8 cellular contexts compared by ENCODE assay signal in genomic region chr13:40109324-40109958, GRCh38.
A peak's percentile ranks its signal among the peaks of the same experiment; 100 is the strongest.
DNase-seq lines count a peak whose midpoint lies in the region; ATAC-seq, FAIRE-seq and TF ChIP-seq lines count a peak whose summit lies in the region.

No MANE protein-coding gene starts in this region.

- H4K12ac ChIP-seq in trophoblast cell (ENCODE audit: low read depth, low read length), result no peak overlapping the region

- no peaks in the 10 kb centered on the region for H3K4me1 ChIP-seq in trophoblast cell (ENCODE audit: control insufficient read depth in 1 of 2, insufficient read depth in 2 of 2, low read length in 2 of 2)
- H3K4me1 ChIP-seq in CD8-positive, alpha-beta T cell (ENCODE audit: insufficient read depth, low read length), result no peaks in the 10 kb centered on the region

- H3K36me3 Mint-ChIP-seq in CD8-positive, alpha-beta T cell, result no peaks in the 10 kb centered on the region

- no peak overlapping the region for H3K23ac ChIP-seq in trophoblast cell (ENCODE audit: low read length)

- H3K18ac ChIP-seq in trophoblast cell (ENCODE audit: low read length), result no peak overlapping the region

- peaks cover 2% of the 10 kb centered on the region for H3K79me1 ChIP-seq in trophoblast cell (ENCODE audit: low read length)

- FAIRE-seq in frontal cortex (lab: Jason Lieb, UNC), result no peak

- DNase-seq in ELR (ENCODE audit: low read depth), result peak; percentile 87
- DNase-seq in NB4 (ENCODE audit: low read depth), result peak; percentile 43
- DNase-seq in coronary artery (ENCODE audit: low spot score), result no peak
- peak; percentile 63 to 78 for DNase-seq in trophoblast cell
- no peak for DNase-seq in frontal cortex (ENCODE audit: low spot score in 2 of 2)
- DNase-seq in NCI-H2171 treated with DMSO at 0.1 percent for 48 hours (lab: John Stamatoyannopoulos, UW), result no peak
- no peak for DNase-seq in CD8-positive, alpha-beta T cell

- TF ChIP-seq CTCF in NB4 (IDR thresholded peaks at IDR 0.05; ENCODE audit: low read depth, low read length), result no peak
- no peak for TF ChIP-seq CTCF in coronary artery (IDR thresholded peaks at IDR 0.05)
- no peak for TF ChIP-seq CTCF in CD8-positive, alpha-beta T cell (IDR thresholded peaks at IDR 0.05)

- no peak overlapping the region for H2AFZ ChIP-seq in trophoblast cell (ENCODE audit: insufficient read depth, low read length, poor library complexity)

- CTCF ChIA-PET in CD8-positive, alpha-beta T cell (lab: Charles Lee), result interaction anchor here (0.6 kb wide), 1 partner anchor 192 kb away, joined by 4 read pairs; no protein-coding TSS in a partner anchor

- no peak overlapping the region for H3K9ac ChIP-seq in trophoblast cell (ENCODE audit: low read length)

- no peak overlapping the region for H3K4ac ChIP-seq in trophoblast cell (ENCODE audit: low read depth, low read length)

- ATAC-seq in HG02642 (IDR thresholded peaks at IDR 0.05; ENCODE audit: poor library complexity, unreplicated experiment), result no peak
- no peak for ATAC-seq in CD8-positive, alpha-beta T cell

- POLR2A ChIA-PET in CD8-positive, alpha-beta T cell (lab: Charles Lee), result no interaction called here

- H2BK5ac ChIP-seq in trophoblast cell (ENCODE audit: low read depth, low read length, poor library complexity), result no peak overlapping the region

- H3K4me1 Mint-ChIP-seq in CD8-positive, alpha-beta T cell (ENCODE audit: low read depth), result no peaks in the 10 kb centered on the region

- no peaks in the 10 kb centered on the region for H3K9me3 ChIP-seq in trophoblast cell (ENCODE audit: insufficient read depth, low read depth, low read length)
- no peaks in the 10 kb centered on the region for H3K9me3 ChIP-seq in CD8-positive, alpha-beta T cell (ENCODE audit: low read length)

- no peak overlapping the region for H3K14ac ChIP-seq in trophoblast cell (ENCODE audit: low read length)

- no peak for TF ChIP-seq POLR2A in NB4 (IDR thresholded peaks at IDR 0.05; ENCODE audit: extremely low read depth, insufficient read length)

- H3K27ac ChIP-seq in coronary artery (peak overlapping the region; percentile 38 to 50), trophoblast cell (ENCODE audit: low read depth, low read length) (no peak overlapping the region)
- no peak overlapping the region for H3K27ac ChIP-seq in CD8-positive, alpha-beta T cell (ENCODE audit: low read depth, low read length)

- intact Hi-C loops in CD8-positive, alpha-beta T cell (cut with DNase I, micrococcal nuclease), result no loop called here

- H3K9me3 Mint-ChIP-seq in CD8-positive, alpha-beta T cell, result no peaks in the 10 kb centered on the region

- H3K79me2 ChIP-seq in trophoblast cell (ENCODE audit: control insufficient read depth, insufficient read depth, low read length, poor library complexity), result no peaks in the 10 kb centered on the region

- H3K4me3 ChIP-seq in NB4 (ENCODE audit: low read depth, low read length) (no peak overlapping the region), coronary artery (no peak overlapping the region), trophoblast cell (ENCODE audit: low read depth, low read length) (no peak overlapping the region)
- H3K4me3 ChIP-seq in CD8-positive, alpha-beta T cell (ENCODE audit: low read depth, low read length), result no peak overlapping the region

- no peaks in the 10 kb centered on the region for H3K27me3 Mint-ChIP-seq in CD8-positive, alpha-beta T cell (ENCODE audit: low read depth)

- H3K4me3 Mint-ChIP-seq in CD8-positive, alpha-beta T cell, result no peak overlapping the region

- no peak overlapping the region for H2BK12ac ChIP-seq in trophoblast cell (ENCODE audit: low read length)

- no peak overlapping the region for H2AK5ac ChIP-seq in trophoblast cell (ENCODE audit: low read length)

- no CpG with 5 or more reads among the region's 4 CpGs for WGBS in trophoblast cell (ENCODE audit: extremely low coverage, insufficient coverage, insufficient read length)

- H3K36me3 ChIP-seq in trophoblast cell (ENCODE audit: control insufficient read depth in 1 of 2, insufficient read depth in 2 of 2, low read length in 2 of 2), result no peaks in the 10 kb centered on the region
- H3K36me3 ChIP-seq in CD8-positive, alpha-beta T cell (ENCODE audit: insufficient read depth, low read length), result no peaks in the 10 kb centered on the region

- H4K8ac ChIP-seq in trophoblast cell (ENCODE audit: low read depth, low read length), result no peak overlapping the region

- H3K27ac Mint-ChIP-seq in CD8-positive, alpha-beta T cell, result no peak overlapping the region

- no peaks in the 10 kb centered on the region for H3K27me3 ChIP-seq in trophoblast cell (ENCODE audit: insufficient read depth, low read length)
- H3K27me3 ChIP-seq in CD8-positive, alpha-beta T cell (ENCODE audit: insufficient read depth, low read length), result no peaks in the 10 kb centered on the region

- H4K91ac ChIP-seq in trophoblast cell (ENCODE audit: low read depth, low read length), result no peak overlapping the region

- H2BK120ac ChIP-seq in trophoblast cell (ENCODE audit: insufficient read depth, low read length, poor library complexity), result no peak overlapping the region

- H3K4me2 ChIP-seq in trophoblast cell (ENCODE audit: low read length), result no peak overlapping the region

Comparison
In these comparisons a context has a peak if more than half of its experiments do, and no peak if none do; other contexts are left out.
1. DNase-seq: peak in ELR (single experiment), NB4 (single experiment) and trophoblast cell (2 of 2); none in coronary artery (single experiment), frontal cortex (0 of 2), NCI-H2171 treated with DMSO at 0.1 percent for 48 hours (single experiment) and CD8-positive, alpha-beta T cell (0 of 7).
2. H3K27ac ChIP-seq: peak in coronary artery (2 of 2); none in trophoblast cell (single experiment) and CD8-positive, alpha-beta T cell (single experiment).